Comparison of ENCODE assay signal across 1 cellular context in the genomic region with DNA sequence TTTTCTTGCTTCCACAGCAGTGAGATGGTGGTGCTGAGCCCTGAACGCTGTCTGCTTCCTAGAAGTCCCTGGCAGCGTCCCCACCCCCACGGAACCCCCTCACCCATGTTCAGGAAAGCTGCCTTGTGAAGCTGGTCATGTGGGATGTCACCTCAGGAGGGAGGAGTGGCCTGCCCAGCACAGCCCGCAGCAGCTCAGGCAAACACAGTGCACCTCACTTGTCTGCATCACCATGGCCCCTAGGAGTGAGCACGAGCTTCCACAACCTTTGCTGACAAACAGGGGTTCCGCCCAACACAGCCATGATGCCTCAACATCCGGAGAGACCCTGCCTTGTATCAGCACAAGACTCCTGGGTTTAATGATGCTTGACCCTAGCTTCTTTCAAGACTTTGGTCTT.
TF ChIP-seq lines count a peak whose summit lies in the region.

No MANE protein-coding gene starts in this region.

TF ChIP-seq in HepG2, 621 proteins besides CTCF, POLR2A, EP300 and RAD21:
- TF ChIP-seq, protein P1, sequence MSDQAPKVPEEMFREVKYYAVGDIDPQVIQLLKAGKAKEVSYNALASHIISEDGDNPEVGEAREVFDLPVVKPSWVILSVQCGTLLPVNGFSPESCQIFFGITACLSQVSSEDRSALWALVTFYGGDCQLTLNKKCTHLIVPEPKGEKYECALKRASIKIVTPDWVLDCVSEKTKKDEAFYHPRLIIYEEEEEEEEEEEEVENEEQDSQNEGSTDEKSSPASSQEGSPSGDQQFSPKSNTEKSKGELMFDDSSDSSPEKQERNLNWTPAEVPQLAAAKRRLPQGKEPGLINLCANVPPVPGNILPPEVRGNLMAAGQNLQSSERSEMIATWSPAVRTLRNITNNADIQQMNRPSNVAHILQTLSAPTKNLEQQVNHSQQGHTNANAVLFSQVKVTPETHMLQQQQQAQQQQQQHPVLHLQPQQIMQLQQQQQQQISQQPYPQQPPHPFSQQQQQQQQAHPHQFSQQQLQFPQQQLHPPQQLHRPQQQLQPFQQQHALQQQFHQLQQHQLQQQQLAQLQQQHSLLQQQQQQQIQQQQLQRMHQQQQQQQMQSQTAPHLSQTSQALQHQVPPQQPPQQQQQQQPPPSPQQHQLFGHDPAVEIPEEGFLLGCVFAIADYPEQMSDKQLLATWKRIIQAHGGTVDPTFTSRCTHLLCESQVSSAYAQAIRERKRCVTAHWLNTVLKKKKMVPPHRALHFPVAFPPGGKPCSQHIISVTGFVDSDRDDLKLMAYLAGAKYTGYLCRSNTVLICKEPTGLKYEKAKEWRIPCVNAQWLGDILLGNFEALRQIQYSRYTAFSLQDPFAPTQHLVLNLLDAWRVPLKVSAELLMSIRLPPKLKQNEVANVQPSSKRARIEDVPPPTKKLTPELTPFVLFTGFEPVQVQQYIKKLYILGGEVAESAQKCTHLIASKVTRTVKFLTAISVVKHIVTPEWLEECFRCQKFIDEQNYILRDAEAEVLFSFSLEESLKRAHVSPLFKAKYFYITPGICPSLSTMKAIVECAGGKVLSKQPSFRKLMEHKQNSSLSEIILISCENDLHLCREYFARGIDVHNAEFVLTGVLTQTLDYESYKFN (CRISPR knock-in tag; conservative IDR thresholded peaks at IDR 0.05) = no peak
- TF ChIP-seq, protein P2, sequence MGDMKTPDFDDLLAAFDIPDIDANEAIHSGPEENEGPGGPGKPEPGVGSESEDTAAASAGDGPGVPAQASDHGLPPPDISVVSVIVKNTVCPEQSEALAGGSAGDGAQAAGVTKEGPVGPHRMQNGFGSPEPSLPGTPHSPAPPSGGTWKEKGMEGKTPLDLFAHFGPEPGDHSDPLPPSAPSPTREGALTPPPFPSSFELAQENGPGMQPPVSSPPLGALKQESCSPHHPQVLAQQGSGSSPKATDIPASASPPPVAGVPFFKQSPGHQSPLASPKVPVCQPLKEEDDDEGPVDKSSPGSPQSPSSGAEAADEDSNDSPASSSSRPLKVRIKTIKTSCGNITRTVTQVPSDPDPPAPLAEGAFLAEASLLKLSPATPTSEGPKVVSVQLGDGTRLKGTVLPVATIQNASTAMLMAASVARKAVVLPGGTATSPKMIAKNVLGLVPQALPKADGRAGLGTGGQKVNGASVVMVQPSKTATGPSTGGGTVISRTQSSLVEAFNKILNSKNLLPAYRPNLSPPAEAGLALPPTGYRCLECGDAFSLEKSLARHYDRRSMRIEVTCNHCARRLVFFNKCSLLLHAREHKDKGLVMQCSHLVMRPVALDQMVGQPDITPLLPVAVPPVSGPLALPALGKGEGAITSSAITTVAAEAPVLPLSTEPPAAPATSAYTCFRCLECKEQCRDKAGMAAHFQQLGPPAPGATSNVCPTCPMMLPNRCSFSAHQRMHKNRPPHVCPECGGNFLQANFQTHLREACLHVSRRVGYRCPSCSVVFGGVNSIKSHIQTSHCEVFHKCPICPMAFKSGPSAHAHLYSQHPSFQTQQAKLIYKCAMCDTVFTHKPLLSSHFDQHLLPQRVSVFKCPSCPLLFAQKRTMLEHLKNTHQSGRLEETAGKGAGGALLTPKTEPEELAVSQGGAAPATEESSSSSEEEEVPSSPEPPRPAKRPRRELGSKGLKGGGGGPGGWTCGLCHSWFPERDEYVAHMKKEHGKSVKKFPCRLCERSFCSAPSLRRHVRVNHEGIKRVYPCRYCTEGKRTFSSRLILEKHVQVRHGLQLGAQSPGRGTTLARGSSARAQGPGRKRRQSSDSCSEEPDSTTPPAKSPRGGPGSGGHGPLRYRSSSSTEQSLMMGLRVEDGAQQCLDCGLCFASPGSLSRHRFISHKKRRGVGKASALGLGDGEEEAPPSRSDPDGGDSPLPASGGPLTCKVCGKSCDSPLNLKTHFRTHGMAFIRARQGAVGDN (CRISPR knock-in tag; IDR thresholded peaks at IDR 0.05) = peak; percentile 62
